In the genomic region with DNA sequence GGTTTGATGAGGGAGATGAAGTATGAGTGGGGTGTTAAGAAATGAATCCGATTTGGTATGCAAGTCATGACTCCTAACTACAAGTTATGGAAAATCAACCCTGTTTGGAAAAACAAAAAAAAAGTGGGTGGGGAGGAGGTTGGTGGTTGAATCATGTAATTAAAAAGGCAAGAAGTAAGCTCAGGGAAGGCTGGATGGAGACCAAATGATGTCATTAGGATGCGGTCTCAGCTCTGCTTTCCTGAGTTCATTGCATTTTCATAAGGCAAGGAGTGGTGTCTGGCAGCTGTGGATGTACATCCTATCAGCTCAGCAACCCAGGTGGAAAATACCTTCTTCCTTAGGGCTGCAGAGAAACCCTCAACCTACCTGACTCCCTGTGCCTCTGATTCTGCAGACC, we compare ENCODE assay signal across 17 cellular contexts.
DNase-seq lines count a peak whose midpoint lies in the region; ATAC-seq, FAIRE-seq and TF ChIP-seq lines count a peak whose summit lies in the region.
"Had no signal": no experiment of that assay in that cellular context is flagged by ENCODE, and none has a peak within 500 bp of the region (broad histone marks: within the 10 kb centered on the region; RNA-seq: fewer than 3 reads in every experiment).

No MANE protein-coding gene starts in this region.

- TF ChIP-seq CTCF in BJ (IDR thresholded peaks at IDR 0.05; ENCODE audit: insufficient read depth, low read depth, low read length) (no peak), IMR-90 (conservative IDR thresholded peaks at IDR 0.05; ENCODE audit: low read depth, low read length) (no peak), bronchial epithelial cell (IDR thresholded peaks at IDR 0.05; ENCODE audit: insufficient read depth, low read length, severe bottlenecking) (no peak), endothelial cell (IDR thresholded peaks at IDR 0.05; ENCODE audit: unreplicated experiment) (no peak)

- CTCF ChIA-PET in BJ (lab: Yijun Ruan, JAX) (no interaction called here), IMR-90 (lab: Yijun Ruan, JAX) (no interaction called here)

- H2BK5ac ChIP-seq in IMR-90 (ENCODE audit: low read depth, low read length, poor library complexity, severe bottlenecking), result no peak overlapping the region

- in situ Hi-C loops in IMR-90 (cut with MboI; ENCODE audit: low sequenced_read_pairs), result no loop called here

- H3K23ac ChIP-seq in IMR-90 (ENCODE audit: low read depth, low read length), result no peak overlapping the region

- H3K56ac ChIP-seq in IMR-90 (ENCODE audit: extremely low read depth, insufficient read depth, low read length), result no peak overlapping the region

- FAIRE-seq in bronchial epithelial cell (lab: Jason Lieb, UNC), result no peak
- FAIRE-seq: HTR-8/SVneo had no signal

- peaks cover 5% of the 10 kb centered on the region for H3K36me3 Mint-ChIP-seq in endothelial cell (ENCODE audit: low read depth, unreplicated experiment)

- no TSS peak for BruUV-seq in IMR-90 (replicated peaks; lab: Mats Ljungman, UMichigan)

- H3K4me1 Mint-ChIP-seq in endothelial cell (ENCODE audit: unreplicated experiment), result no peaks in the 10 kb centered on the region

- no peak overlapping the region for H2BK20ac ChIP-seq in IMR-90 (ENCODE audit: low read depth, low read length)

- H4K91ac ChIP-seq in IMR-90 (ENCODE audit: insufficient read depth, low read depth, low read length), result no peak overlapping the region

- dilution Hi-C loops in IMR-90 (cut with HindIII; ENCODE audit: low sequenced_read_pairs, unreplicated experiment), result no loop called here

- intact Hi-C loops in IMR-90 (cut with micrococcal nuclease), result no loop called here

- H2BK15ac ChIP-seq in IMR-90 (ENCODE audit: low read depth, low read length), result no peak overlapping the region

- peak; percentile 63 for DNase-seq in BJ (ENCODE audit: low read depth)
- peak; percentile 80 for DNase-seq in IMR-90
- peak; percentile 38 for DNase-seq in bronchial epithelial cell (ENCODE audit: low read depth)
- DNase-seq in kidney glomerular epithelial cell (lab: John Stamatoyannopoulos, UW), result peak; percentile 33
- no peak for DNase-seq in endothelial cell (ENCODE audit: low spot score)
- no peak for DNase-seq in NCI-H1092 treated with DMSO at 0.1 percent for 48 hours (lab: John Stamatoyannopoulos, UW)
- DNase-seq in NCI-H2196 (lab: John Stamatoyannopoulos, UW; ENCODE audit: unreplicated experiment), result no peak
- no peak for DNase-seq in NCI-H1436 (lab: John Stamatoyannopoulos, UW)
- DNase-seq: activated CD8-positive, alpha-beta T cell treated with anti-CD3 and anti-CD28 coated beads, Interleukin-2, amount 10 ng/mL, durations not matched to agents 7 days and 5 days; DMS53; left cardiac atrium; NCI-H345; SK-N-SH; stimulated activated CD4-positive, alpha-beta T cell treated with anti-CD3 and anti-CD28 coated beads, Interleukin-15, amount 100 ng/mL, for 24 hours had no signal

- H3K14ac ChIP-seq in IMR-90 (replicated peaks; ENCODE audit: low read depth, low read length), result no peak overlapping the region

- H3K36me3 ChIP-seq in BJ (ENCODE audit: control insufficient read depth, insufficient read depth, low read length) (no peaks in the 10 kb centered on the region), IMR-90 (ENCODE audit: control insufficient read depth, insufficient read depth, low read length) (no peaks in the 10 kb centered on the region; the same call in 1 of the 2 replicates), bronchial epithelial cell (ENCODE audit: control insufficient read depth, insufficient read depth, low read length) (no peaks in the 10 kb centered on the region)
- H3K36me3 ChIP-seq: BLaER1, suprapubic skin had no signal

- H2AFZ ChIP-seq in IMR-90 (replicated peaks; ENCODE audit: low read length, poor library complexity), result no peak overlapping the region

- no peaks in the 10 kb centered on the region for H4K20me1 ChIP-seq in IMR-90 (ENCODE audit: insufficient read depth, low read length)
- H4K20me1 ChIP-seq: BLaER1 had no signal

- H3K4me3 ChIP-seq in BJ (ENCODE audit: low read depth, low read length) (no peak overlapping the region), IMR-90 (ENCODE audit: insufficient read depth, low read depth, low read length) (no peak overlapping the region), bronchial epithelial cell (ENCODE audit: low read depth, low read length) (no peak overlapping the region)
- H3K4me3 ChIP-seq: BLaER1, suprapubic skin had no signal

- no peak overlapping the region for H3K18ac ChIP-seq in IMR-90 (ENCODE audit: low read depth, low read length)

- H3K4me3 Mint-ChIP-seq in endothelial cell (ENCODE audit: unreplicated experiment), result no peak overlapping the region
- H3K4me3 Mint-ChIP-seq: activated CD8-positive, alpha-beta T cell treated with anti-CD3 and anti-CD28 coated beads, Interleukin-2, amount 10 ng/mL, durations not matched to agents 7 days and 5 days had no signal

- no peak overlapping the region for H2AK5ac ChIP-seq in IMR-90 (ENCODE audit: low read depth, low read length)

- no peak overlapping the region for H3K4me2 ChIP-seq in IMR-90 (ENCODE audit: low read depth, low read length)
- H3K4me2 ChIP-seq: BLaER1, SK-N-SH had no signal

- H3K9ac ChIP-seq in IMR-90 (ENCODE audit: low read depth, low read length), result no peak overlapping the region
- H3K9ac ChIP-seq: BLaER1, SK-N-SH had no signal

- no peak for TF ChIP-seq POLR2A in IMR-90 (IDR thresholded peaks at IDR 0.05; ENCODE audit: low read depth, low read length)

- no peaks in the 10 kb centered on the region for H3K27me3 ChIP-seq in BJ (ENCODE audit: control insufficient read depth, insufficient read depth, low read length)
- H3K27me3 ChIP-seq in IMR-90 (ENCODE audit: control insufficient read depth, insufficient read depth, low read length), result peaks cover 7% of the 10 kb centered on the region
- no peaks in the 10 kb centered on the region for H3K27me3 ChIP-seq in bronchial epithelial cell (ENCODE audit: control insufficient read depth, insufficient read depth, low read length)
- H3K27me3 ChIP-seq: BLaER1, suprapubic skin had no signal

- POLR2A ChIA-PET in BJ (lab: Charles Lee), result interaction anchor here (0.5 kb wide), 1 partner anchor 35 kb away, joined by 4 read pairs; no protein-coding TSS in a partner anchor
- POLR2A ChIA-PET in IMR-90 (lab: Charles Lee; ENCODE audit: unreplicated experiment), result interaction anchor here (0.6 kb wide), 1 partner anchor 165 kb away, joined by 3 read pairs; no protein-coding TSS in a partner anchor

- H3K79me1 ChIP-seq in IMR-90 (ENCODE audit: low read depth in 1 of 2, low read length in 2 of 2), result no peaks in the 10 kb centered on the region

- H3K9me3 ChIP-seq in IMR-90 (ENCODE audit: control insufficient read depth, insufficient read depth, low read length), result peaks cover 3% of the 10 kb centered on the region
- H3K9me3 ChIP-seq: SK-N-SH, suprapubic skin had no signal

- TF ChIP-seq RAD21 in IMR-90 (IDR thresholded peaks at IDR 0.05; ENCODE audit: low read length), result no peak

- H3K4me1 ChIP-seq in IMR-90 (ENCODE audit: control insufficient read depth, insufficient read depth, low read length), result peaks cover 2% of the 10 kb centered on the region; the same call in 1 of the 2 replicates
- H3K4me1 ChIP-seq: suprapubic skin had no signal

- H3K9me3 Mint-ChIP-seq in endothelial cell (ENCODE audit: unreplicated experiment), result no peaks in the 10 kb centered on the region

- no peak overlapping the region for H3K27ac Mint-ChIP-seq in endothelial cell (ENCODE audit: unreplicated experiment)
- H3K27ac Mint-ChIP-seq: activated CD8-positive, alpha-beta T cell treated with anti-CD3 and anti-CD28 coated beads, Interleukin-2, amount 10 ng/mL, durations not matched to agents 7 days and 5 days had no signal

- H3K9me1 ChIP-seq in IMR-90 (ENCODE audit: insufficient read depth, low read length), result peaks cover 5% of the 10 kb centered on the region; the same call in 1 of the 2 replicates

- no peak overlapping the region for H4K5ac ChIP-seq in IMR-90 (ENCODE audit: low read depth, low read length)

- no peak overlapping the region for H3K4ac ChIP-seq in IMR-90 (ENCODE audit: low read depth, low read length)

- H4K8ac ChIP-seq in IMR-90 (ENCODE audit: low read depth in 2 of 2, low read length in 2 of 2), result no peak overlapping the region

- H3K27ac ChIP-seq in IMR-90 (ENCODE audit: insufficient read depth, low read length), result no peak overlapping the region
- H3K27ac ChIP-seq: BLaER1, suprapubic skin had no signal

- no peaks in the 10 kb centered on the region for H3K27me3 Mint-ChIP-seq in endothelial cell (ENCODE audit: unreplicated experiment)

- no peak overlapping the region for H2AK9ac ChIP-seq in IMR-90 (replicated peaks; ENCODE audit: low read depth, low read length, poor library complexity)

- 40% methylated on average over 1 of the region's 2 CpGs; no CpG with 5 or more reads in 1 of the 2 experiments for WGBS in IMR-90 (ENCODE audit: extremely low coverage in 2 of 2, insufficient read length in 1 of 2), 2 experiments

- peak; percentile 62 for ATAC-seq in IMR-90 (ENCODE audit: low read depth)
- ATAC-seq: activated CD8-positive, alpha-beta T cell treated with anti-CD3 and anti-CD28 coated beads, Interleukin-2, amount 10 ng/mL, durations not matched to agents 7 days and 5 days had no signal

- no peak overlapping the region for H2BK120ac ChIP-seq in IMR-90 (ENCODE audit: low read depth, low read length)

TF ChIP-seq in IMR-90, 13 proteins besides CTCF, POLR2A, EP300 and RAD21 (continues in another document):
- TF ChIP-seq MAFK (IDR thresholded peaks at IDR 0.05; ENCODE audit: low read depth, low read length) (no peak), MAZ (IDR thresholded peaks at IDR 0.05; ENCODE audit: borderline replicate concordance, low read depth, low read length) (no peak), FOS (IDR thresholded peaks at IDR 0.05; ENCODE audit: low read depth, low read length) (no peak), CHD1 (IDR thresholded peaks at IDR 0.05; ENCODE audit: low read depth, low read length) (no peak)
- TF ChIP-seq, protein P1, sequence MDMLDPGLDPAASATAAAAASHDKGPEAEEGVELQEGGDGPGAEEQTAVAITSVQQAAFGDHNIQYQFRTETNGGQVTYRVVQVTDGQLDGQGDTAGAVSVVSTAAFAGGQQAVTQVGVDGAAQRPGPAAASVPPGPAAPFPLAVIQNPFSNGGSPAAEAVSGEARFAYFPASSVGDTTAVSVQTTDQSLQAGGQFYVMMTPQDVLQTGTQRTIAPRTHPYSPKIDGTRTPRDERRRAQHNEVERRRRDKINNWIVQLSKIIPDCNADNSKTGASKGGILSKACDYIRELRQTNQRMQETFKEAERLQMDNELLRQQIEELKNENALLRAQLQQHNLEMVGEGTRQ (IDR thresholded peaks at IDR 0.05; ENCODE audit: low read depth, low read length), result no peak
- TF ChIP-seq, protein P2, sequence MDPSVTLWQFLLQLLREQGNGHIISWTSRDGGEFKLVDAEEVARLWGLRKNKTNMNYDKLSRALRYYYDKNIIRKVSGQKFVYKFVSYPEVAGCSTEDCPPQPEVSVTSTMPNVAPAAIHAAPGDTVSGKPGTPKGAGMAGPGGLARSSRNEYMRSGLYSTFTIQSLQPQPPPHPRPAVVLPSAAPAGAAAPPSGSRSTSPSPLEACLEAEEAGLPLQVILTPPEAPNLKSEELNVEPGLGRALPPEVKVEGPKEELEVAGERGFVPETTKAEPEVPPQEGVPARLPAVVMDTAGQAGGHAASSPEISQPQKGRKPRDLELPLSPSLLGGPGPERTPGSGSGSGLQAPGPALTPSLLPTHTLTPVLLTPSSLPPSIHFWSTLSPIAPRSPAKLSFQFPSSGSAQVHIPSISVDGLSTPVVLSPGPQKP (IDR thresholded peaks at IDR 0.05; ENCODE audit: borderline replicate concordance, low read depth, low read length), result no peak

Comparison
In these comparisons a context has a peak if more than half of its experiments do, and no peak if none do; other contexts are left out.
1. DNase-seq: peak in BJ (single experiment), IMR-90 (single experiment), bronchial epithelial cell (single experiment) and kidney glomerular epithelial cell (single experiment); none in endothelial cell (single experiment), NCI-H1092 treated with DMSO at 0.1 percent for 48 hours (single experiment), NCI-H2196 (single experiment) and NCI-H1436 (single experiment).